8 cellular contexts compared by ENCODE assay signal in genomic region chr14:64805646-64806045, GRCh38.
DNase-seq lines count a peak whose midpoint lies in the region; ATAC-seq and TF ChIP-seq lines count a peak whose summit lies in the region.
"Not testable (repeated sequence)": the region's sequence is repeated elsewhere in the genome, so short reads cannot be mapped to it uniquely, and the experiment has no call there.

No MANE protein-coding gene starts in this region.

- H3K27ac ChIP-seq in 22Rv1 (peak overlapping the region; percentile 35), RWPE1 (peak overlapping the region; percentile 75; the same call in 1 of the 2 replicates), foreskin keratinocyte (peak overlapping the region; percentile 32), gastrocnemius medialis (peak overlapping the region; percentile 62 to 74 (median 70))

- in situ Hi-C loops in astrocyte of the spinal cord (cut with HindIII; ENCODE audit: low sequenced_read_pairs); gastrocnemius medialis (cut with MboI; ENCODE audit: low sequenced_read_pairs in 4 of 4): not testable (repeated sequence)

- POLR2A ChIA-PET in RWPE1 (lab: Yijun Ruan, JAX; ENCODE audit: low non-redundant PET), result not testable (repeated sequence)

- TF ChIP-seq POLR2A in gastrocnemius medialis (IDR thresholded peaks at IDR 0.05), result not testable (repeated sequence)

- not testable (repeated sequence) for TF ChIP-seq CTCF in 22Rv1 (IDR thresholded peaks at IDR 0.05); RWPE1 (conservative IDR thresholded peaks at IDR 0.05; ENCODE audit: low read depth); astrocyte of the spinal cord (IDR thresholded peaks at IDR 0.05; ENCODE audit: low read depth, low read length); foreskin keratinocyte (conservative IDR thresholded peaks at IDR 0.05); gastrocnemius medialis (IDR thresholded peaks at IDR 0.05 in 4 of 5, conservative IDR thresholded peaks at IDR 0.05 in 1 of 5)

- CTCF ChIA-PET in RWPE1 (lab: Yijun Ruan, JAX), result not testable (repeated sequence)

- intact Hi-C loops in gastrocnemius medialis (cut with DNase I; ENCODE audit: low total_unique reads), result not testable (repeated sequence)

- not testable (repeated sequence) for H3K27me3 ChIP-seq in foreskin keratinocyte, gastrocnemius medialis

- H3K36me3 ChIP-seq in gastrocnemius medialis, result peaks cover 0 to 36% of the 10 kb centered on the region in 2 donors

- H3K4me1 ChIP-seq in foreskin keratinocyte (peaks cover 13% of the 10 kb centered on the region), gastrocnemius medialis (peaks cover 24 to 29% of the 10 kb centered on the region in 2 donors)

- not testable (repeated sequence) for H3K9me3 ChIP-seq in gastrocnemius medialis

- ATAC-seq in foreskin keratinocyte, result peak; percentile 80
- ATAC-seq in gastrocnemius medialis, result not testable (repeated sequence)

- DNase-seq in Daoy (ENCODE audit: low read depth), result peak; percentile 87
- peak; percentile 32 for DNase-seq in NCI-H146 (lab: John Stamatoyannopoulos, UW)
- peak; percentile 78 for DNase-seq in RWPE1 (ENCODE audit: low spot score)
- peak; percentile 23 for DNase-seq in astrocyte of the spinal cord (ENCODE audit: low read depth, low spot score)
- peak; percentile 73 to 84 for DNase-seq in foreskin keratinocyte
- peak; percentile 12 for DNase-seq in kidney glomerular epithelial cell (lab: John Stamatoyannopoulos, UW)
- not testable (repeated sequence) for DNase-seq in gastrocnemius medialis

- not testable (repeated sequence) for H3K4me3 ChIP-seq in astrocyte of the spinal cord (ENCODE audit: low read depth, low read length); gastrocnemius medialis
